In genomic region chr3:64443553-64444331, GRCh38 we compare ENCODE assay signal across 13 cellular contexts.
DNase-seq lines count a peak whose midpoint lies in the region; FAIRE-seq and TF ChIP-seq lines count a peak whose summit lies in the region.
"Had no signal": no experiment of that assay in that cellular context is flagged by ENCODE, and none has a peak within 500 bp of the region (broad histone marks: within the 10 kb centered on the region; RNA-seq: fewer than 3 reads in every experiment).

No MANE protein-coding gene starts in this region.

- peak overlapping the region; percentile 92 for H3K4me2 ChIP-seq in astrocyte (ENCODE audit: low read length)
- peak overlapping the region; percentile 94 for H3K4me2 ChIP-seq in hepatocyte

- peaks cover 29% of the 10 kb centered on the region for H3K27me3 ChIP-seq in astrocyte (ENCODE audit: insufficient read depth, low read length)
- H3K27me3 ChIP-seq in hepatocyte, result peaks cover 17% of the 10 kb centered on the region
- H3K27me3 ChIP-seq: thyroid gland had no signal

- H3K36me3 ChIP-seq in astrocyte (ENCODE audit: insufficient read depth, low read length) (no peaks in the 10 kb centered on the region), hepatocyte (replicated peaks; ENCODE audit: insufficient read depth, low read depth) (no peaks in the 10 kb centered on the region)
- H3K36me3 ChIP-seq: thyroid gland had no signal

- CTCF ChIA-PET in activated CD4-positive, alpha-beta T cell treated with anti-CD3 and anti-CD28 coated beads, Interleukin-2, amount 10 ng/mL, durations not matched to agents 7 days and 5 days (lab: Charles Lee), result no interaction called here

- H3K27me3 Mint-ChIP-seq in astrocyte (ENCODE audit: low read depth, unreplicated experiment), result no peaks in the 10 kb centered on the region
- H3K27me3 Mint-ChIP-seq in activated CD4-positive, alpha-beta T cell treated with anti-CD3 and anti-CD28 coated beads, Interleukin-2, amount 10 ng/mL, durations not matched to agents 7 days and 5 days, result peaks cover 58% of the 10 kb centered on the region

- H3K9me3 ChIP-seq in astrocyte (ENCODE audit: insufficient read depth, low read depth, low read length) (no peaks in the 10 kb centered on the region), hepatocyte (ENCODE audit: low read depth) (no peaks in the 10 kb centered on the region)
- H3K9me3 ChIP-seq: thyroid gland had no signal

- peak; percentile 5 for FAIRE-seq in astrocyte (lab: Jason Lieb, UNC)

- H3K9ac ChIP-seq in astrocyte (ENCODE audit: low read length), result no peak overlapping the region

- no peaks in the 10 kb centered on the region for H3K9me2 ChIP-seq in hepatocyte (replicated peaks; ENCODE audit: insufficient read depth)

- in situ Hi-C loops in GM13977 (cut with MboI; ENCODE audit: low pct_unique_long_range_greater_than_20kb, low sequenced_read_pairs, unreplicated experiment), result no loop called here

- peak overlapping the region; percentile 85 for H3K4me3 Mint-ChIP-seq in astrocyte (ENCODE audit: unreplicated experiment)
- H3K4me3 Mint-ChIP-seq in activated CD4-positive, alpha-beta T cell treated with anti-CD3 and anti-CD28 coated beads, Interleukin-2, amount 10 ng/mL, durations not matched to agents 7 days and 5 days, result no peak overlapping the region
- H3K4me3 Mint-ChIP-seq: naive B cell had no signal

- POLR2A ChIA-PET in activated CD4-positive, alpha-beta T cell treated with anti-CD3 and anti-CD28 coated beads, Interleukin-2, amount 10 ng/mL, durations not matched to agents 7 days and 5 days (lab: Charles Lee), result no interaction called here

- H3K9me3 Mint-ChIP-seq in astrocyte (ENCODE audit: unreplicated experiment), result no peaks in the 10 kb centered on the region
- no peaks in the 10 kb centered on the region for H3K9me3 Mint-ChIP-seq in activated CD4-positive, alpha-beta T cell treated with anti-CD3 and anti-CD28 coated beads, Interleukin-2, amount 10 ng/mL, durations not matched to agents 7 days and 5 days
- H3K9me3 Mint-ChIP-seq: naive B cell had no signal

- no peak overlapping the region for H2AFZ ChIP-seq in astrocyte (ENCODE audit: low read depth, low read length)
- no peak overlapping the region for H2AFZ ChIP-seq in hepatocyte

- H3K27ac ChIP-seq in astrocyte (ENCODE audit: low read depth, low read length) (no peak overlapping the region), hepatocyte (peak overlapping the region; percentile 77)
- H3K27ac ChIP-seq: thyroid gland had no signal

- H3K79me2 ChIP-seq in astrocyte (ENCODE audit: insufficient read depth, low read length), result no peaks in the 10 kb centered on the region
- H3K79me2 ChIP-seq in hepatocyte, result no peaks in the 10 kb centered on the region

- TF ChIP-seq CTCF in astrocyte (IDR thresholded peaks at IDR 0.05; ENCODE audit: insufficient read depth, low read depth, low read length) (no peak), hepatocyte (IDR thresholded peaks at IDR 0.05; ENCODE audit: poor library complexity) (no peak), GM13977 (IDR thresholded peaks at IDR 0.05; ENCODE audit: extremely low read depth, insufficient read depth, missing control alignments) (no peak)

- no peak overlapping the region for H3K27ac Mint-ChIP-seq in astrocyte (ENCODE audit: unreplicated experiment)
- H3K27ac Mint-ChIP-seq in activated CD4-positive, alpha-beta T cell treated with anti-CD3 and anti-CD28 coated beads, Interleukin-2, amount 10 ng/mL, durations not matched to agents 7 days and 5 days, result no peak overlapping the region
- H3K27ac Mint-ChIP-seq: naive B cell had no signal

- WGBS in hepatocyte (ENCODE audit: low lambda C conversion rate, missing lambda C conversion rate), result 38% methylated on average over 16 of the region's 16 CpGs

- peaks cover 16% of the 10 kb centered on the region for H3K4me1 ChIP-seq in astrocyte (ENCODE audit: insufficient read depth, low read length)
- peaks cover 27% of the 10 kb centered on the region for H3K4me1 ChIP-seq in hepatocyte (ENCODE audit: insufficient read depth)

- H4K20me1 ChIP-seq in astrocyte (ENCODE audit: insufficient read depth, low read length), result no peaks in the 10 kb centered on the region
- no peaks in the 10 kb centered on the region for H4K20me1 ChIP-seq in hepatocyte (ENCODE audit: insufficient read depth, poor library complexity, severe bottlenecking)

- H3K4me1 Mint-ChIP-seq in astrocyte (ENCODE audit: low read depth, unreplicated experiment), result peaks cover 17% of the 10 kb centered on the region
- no peaks in the 10 kb centered on the region for H3K4me1 Mint-ChIP-seq in activated CD4-positive, alpha-beta T cell treated with anti-CD3 and anti-CD28 coated beads, Interleukin-2, amount 10 ng/mL, durations not matched to agents 7 days and 5 days

- H3K36me3 Mint-ChIP-seq in astrocyte (ENCODE audit: low read depth, unreplicated experiment), result no peaks in the 10 kb centered on the region
- no peaks in the 10 kb centered on the region for H3K36me3 Mint-ChIP-seq in activated CD4-positive, alpha-beta T cell treated with anti-CD3 and anti-CD28 coated beads, Interleukin-2, amount 10 ng/mL, durations not matched to agents 7 days and 5 days (ENCODE audit: low read depth)

- peak; percentile 18 for DNase-seq in DMS53 (lab: John Stamatoyannopoulos, UW)
- DNase-seq in DMS53 treated with DMSO at 0.1 percent for 48 hours (lab: John Stamatoyannopoulos, UW; ENCODE audit: unreplicated experiment), result no peak
- DNase-seq in astrocyte (ENCODE audit: low read depth), result peak; percentile 44
- peak; percentile 53 for DNase-seq in hepatocyte (ENCODE audit: low spot score)
- DNase-seq in smooth muscle cell of the brain vasculature (ENCODE audit: low read depth, low spot score), result peak; percentile 65
- DNase-seq in GM13977 (ENCODE audit: low spot score), result no peak
- DNase-seq in NCI-H510A (lab: John Stamatoyannopoulos, UW), result no peak
- DNase-seq in activated CD4-positive, alpha-beta T cell treated with anti-CD3 and anti-CD28 coated beads, Interleukin-2, amount 10 ng/mL, durations not matched to agents 7 days and 5 days, result no peak
- DNase-seq: aorta; naive B cell; NCI-H510A treated with DMSO at 0.1 percent for 48 hours; stimulated activated CD4-positive, alpha-beta T cell treated with anti-CD3 and anti-CD28 coated beads, Interleukin-4, amount 100 ng/mL, for 24 hours; thyroid gland had no signal

- H3K4me3 ChIP-seq in astrocyte (ENCODE audit: insufficient read depth, low read depth, low read length), result no peak overlapping the region
- peak overlapping the region; percentile 83 for H3K4me3 ChIP-seq in hepatocyte

Comparison
In these comparisons a context has a peak if more than half of its experiments do, and no peak if none do; other contexts are left out.
1. DNase-seq: peak in DMS53 (single experiment), astrocyte (single experiment), hepatocyte (single experiment) and smooth muscle cell of the brain vasculature (single experiment); none in DMS53 treated with DMSO at 0.1 percent for 48 hours (single experiment), GM13977 (single experiment), NCI-H510A (single experiment) and activated CD4-positive, alpha-beta T cell treated with anti-CD3 and anti-CD28 coated beads, Interleukin-2, amount 10 ng/mL, durations not matched to agents 7 days and 5 days (single experiment).